20 cellular contexts compared by ENCODE assay signal in genomic region chr1:180775801-180776200, GRCh38.
DNase-seq lines count a peak whose midpoint lies in the region; ATAC-seq, FAIRE-seq and TF ChIP-seq lines count a peak whose summit lies in the region.
"Had no signal": no experiment of that assay in that cellular context is flagged by ENCODE, and none has a peak within 500 bp of the region (broad histone marks: within the 10 kb centered on the region; RNA-seq: fewer than 3 reads in every experiment).

No MANE protein-coding gene starts in this region.

- no peaks in the 10 kb centered on the region for H3K9me3 ChIP-seq in A549
- H3K9me3 ChIP-seq: Caco-2 had no signal

- TF ChIP-seq EP300 in A549 (IDR thresholded peaks at IDR 0.05) (no peak), Ishikawa (IDR thresholded peaks at IDR 0.05; ENCODE audit: borderline replicate concordance) (no peak)

- TF ChIP-seq RAD21 in A549 (conservative IDR thresholded peaks at IDR 0.05 in 1 of 2, IDR thresholded peaks at IDR 0.05 in 1 of 2) (no peak), Ishikawa (IDR thresholded peaks at IDR 0.05; ENCODE audit: low read depth) (no peak)

- FAIRE-seq in A549 (lab: Jason Lieb, UNC) (no peak), D721Med (lab: Jason Lieb, UNC) (peak; percentile 71)
- FAIRE-seq: GM12878, GM18507 had no signal

- H3K27ac ChIP-seq in A549: no peak overlapping the region
- H3K27ac ChIP-seq: BLaER1, C4-2B had no signal

- H3K4me3 ChIP-seq in A549 (no peak overlapping the region), fibroblast of pulmonary artery (replicated peaks; ENCODE audit: low read depth, low read length) (no peak overlapping the region)
- H3K4me3 ChIP-seq: BLaER1, GM12878, GM23338 had no signal

- H3K4me2 ChIP-seq in A549: no peak overlapping the region
- H3K4me2 ChIP-seq: BLaER1, GM23338 had no signal

- WGBS in A549 (ENCODE audit: missing lambda C conversion rate): 91% methylated on average over 2 of the region's 2 CpGs

- H3K4me1 ChIP-seq in A549: peaks cover 11% of the 10 kb centered on the region; the same call in 2 of the 3 replicates

- TF ChIP-seq POLR2A in A549 (IDR thresholded peaks at IDR 0.05; ENCODE audit: low read length): no peak

- CTCF ChIA-PET in A549 (lab: Yijun Ruan, JAX): no interaction called here

- DNase-seq in A549 (ENCODE audit: low read depth in 1 of 2, low spot score in 1 of 2) (no peak), D721Med (ENCODE audit: insufficient read length, low spot score) (no peak), fibroblast of pulmonary artery (ENCODE audit: low read depth) (peak; percentile 3)
- no peak for DNase-seq in activated CD4-positive, alpha-beta T cell treated with anti-CD3 and anti-CD28 coated beads, Interleukin-2, amount 50 U/mL, for 48 hours
- DNase-seq: Caco-2; CD4-positive, CD25-positive, alpha-beta regulatory T cell; CD8-positive, alpha-beta T cell; DMS 273 treated with DMSO at 0.1 percent for 48 hours; DMS79; EL; GDM1; H7; HCEC 1CT had no signal

- no peak for ATAC-seq in A549
- ATAC-seq in HG02588 (IDR thresholded peaks at IDR 0.05; ENCODE audit: unreplicated experiment): no peak
- ATAC-seq: CD8-positive, alpha-beta T cell; GM12878; GM23338 had no signal

- TF ChIP-seq CTCF in A549 (IDR thresholded peaks at IDR 0.05) (no peak), D721Med (IDR thresholded peaks at IDR 0.05; ENCODE audit: insufficient read depth, missing control alignments) (no peak), fibroblast of pulmonary artery (IDR thresholded peaks at IDR 0.05; ENCODE audit: low read length, missing control alignments) (no peak)

- POLR2A ChIA-PET in A549 (lab: Yijun Ruan, JAX): no interaction called here

TF ChIP-seq in A549, 52 proteins besides CTCF, POLR2A, EP300 and RAD21:
- TF ChIP-seq ZC3H11A (IDR thresholded peaks at IDR 0.05): no peak
- TF ChIP-seq CEBPB (IDR thresholded peaks at IDR 0.05): peak; percentile 44 to 71; a peak in 3 of 4 replicates

TF ChIP-seq in Ishikawa, 13 proteins besides CTCF, POLR2A, EP300 and RAD21:
- TF ChIP-seq FOXM1 (IDR thresholded peaks at IDR 0.05; ENCODE audit: borderline replicate concordance, low read depth) (no peak), YY1 (IDR thresholded peaks at IDR 0.05; ENCODE audit: low read depth) (no peak), EGR1 (IDR thresholded peaks at IDR 0.05) (no peak), CEBPB (IDR thresholded peaks at IDR 0.05) (peak; percentile 66; the same call in 1 of the 2 replicates), MAX (IDR thresholded peaks at IDR 0.05) (no peak), USF1 (IDR thresholded peaks at IDR 0.05) (no peak), TCF12 (IDR thresholded peaks at IDR 0.05; ENCODE audit: low read depth) (no peak), REST (IDR thresholded peaks at IDR 0.05; ENCODE audit: low read depth) (no peak), ZBTB7A (IDR thresholded peaks at IDR 0.05; ENCODE audit: low read depth) (no peak)
